In genomic region chr13:37870489-37870845, GRCh38 we compare ENCODE assay signal across 9 cellular contexts. TPM values are rescaled to one million over a fixed set of nuclear protein-coding genes. Genes with fewer than 3 reads are reported as not detected.
DNase-seq lines count a peak whose midpoint lies in the region; ATAC-seq, FAIRE-seq and TF ChIP-seq lines count a peak whose summit lies in the region.
"Had no signal": no experiment of that assay in that cellular context is flagged by ENCODE, and none has a peak within 500 bp of the region (broad histone marks: within the 10 kb centered on the region; RNA-seq: fewer than 3 reads in every experiment).

No MANE protein-coding gene starts in this region.

- H2AFZ ChIP-seq in K562 (ENCODE audit: low read depth, low read length) (peak overlapping the region; percentile 53; the same call in 1 of the 2 replicates), keratinocyte (ENCODE audit: control insufficient read depth, low read length) (no peak overlapping the region)

- H3K27me3 ChIP-seq in H7 (ENCODE audit: control insufficient read depth, insufficient read depth, low read length) (peaks cover 14% of the 10 kb centered on the region), K562 (ENCODE audit: control insufficient read depth in 2 of 2, insufficient read depth in 2 of 2, low read length in 2 of 2) (no peaks in the 10 kb centered on the region; a peak in 1 of 5 replicates), keratinocyte (ENCODE audit: control insufficient read depth, extremely low read depth, insufficient read depth, low read length) (peaks cover 17% of the 10 kb centered on the region), skeletal muscle tissue (ENCODE audit: control insufficient read depth in 3 of 3, insufficient read depth in 3 of 3, low read length in 3 of 3) (peaks cover 21 to 24% (median 22%) of the 10 kb centered on the region in 3 donors), mesendoderm (ENCODE audit: insufficient read depth, low read length, poor library complexity) (no peaks in the 10 kb centered on the region)

- H3K23ac ChIP-seq in mesendoderm (ENCODE audit: low read length), result no peak overlapping the region

- no peak overlapping the region for H3K4ac ChIP-seq in mesendoderm (ENCODE audit: low read depth, low read length)

- H3K79me2 ChIP-seq in K562 (ENCODE audit: control insufficient read depth, insufficient read depth, low read length), result no peaks in the 10 kb centered on the region
- H3K79me2 ChIP-seq in keratinocyte (ENCODE audit: control insufficient read depth, insufficient read depth, low read length), result no peaks in the 10 kb centered on the region
- no peaks in the 10 kb centered on the region for H3K79me2 ChIP-seq in mesendoderm (ENCODE audit: control insufficient read depth, insufficient read depth, low read length)

- POLR2A ChIA-PET in K562 (lab: Yijun Ruan, JAX), result interaction anchor here (0.7 to 1.0 kb wide), 2 partner anchors 10 to 179 kb away, joined by 3 read pairs; no protein-coding TSS in a partner anchor

- no peaks in the 10 kb centered on the region for H3K79me1 ChIP-seq in mesendoderm (ENCODE audit: low read length)

- H3K4me3 ChIP-seq in H7 (ENCODE audit: insufficient read depth, low read depth, low read length) (peak overlapping the region; percentile 67), K562 (no peak overlapping the region), keratinocyte (ENCODE audit: control insufficient read depth in 2 of 3, extremely low read depth in 1 of 3, insufficient read depth in 2 of 3, low read depth in 1 of 3, low read length in 3 of 3) (peak overlapping the region in 1 of 3 experiments; percentile 64), skeletal muscle tissue (ENCODE audit: low read length in 3 of 3) (peak overlapping the region; percentile 29 to 59 (median 57)), mesendoderm (ENCODE audit: low read length) (no peak overlapping the region)

- H3K9me1 ChIP-seq in K562 (ENCODE audit: control insufficient read depth, insufficient read depth, low read length) (no peaks in the 10 kb centered on the region), keratinocyte (ENCODE audit: control insufficient read depth, extremely low read depth, insufficient read depth, low read length) (no peaks in the 10 kb centered on the region)

- H3K36me3 ChIP-seq in H7 (replicated peaks; ENCODE audit: control insufficient read depth, insufficient read depth, low read length) (no peaks in the 10 kb centered on the region), K562 (ENCODE audit: control insufficient read depth, insufficient read depth, low read length) (no peaks in the 10 kb centered on the region), keratinocyte (ENCODE audit: control insufficient read depth in 2 of 2, extremely low read depth in 1 of 2, insufficient read depth in 2 of 2, low read length in 2 of 2) (no peaks in the 10 kb centered on the region), skeletal muscle tissue (ENCODE audit: control insufficient read depth in 3 of 3, insufficient read depth in 3 of 3, low read length in 3 of 3) (no peaks in the 10 kb centered on the region), mesendoderm (ENCODE audit: control insufficient read depth, insufficient read depth, low read length) (no peaks in the 10 kb centered on the region)
- H3K36me3 ChIP-seq: pancreas had no signal

- dilution Hi-C loops in keratinocyte (cut with MboI; ENCODE audit: extremely low pct_ligation_motif_present, low sequenced_read_pairs), result no loop called here

- TF ChIP-seq EP300 in K562 (IDR thresholded peaks at IDR 0.05; ENCODE audit: low read length), result no peak

- no peak overlapping the region for H2BK5ac ChIP-seq in mesendoderm (ENCODE audit: low read length)

- BruUV-seq in K562 (replicated peaks; lab: Mats Ljungman, UMichigan), result no TSS peak

- H3K9me3 ChIP-seq in K562 (replicated peaks; ENCODE audit: control insufficient read depth, insufficient read depth, low read depth, low read length) (no peaks in the 10 kb centered on the region), keratinocyte (ENCODE audit: control insufficient read depth, low read depth, low read length) (no peaks in the 10 kb centered on the region), skeletal muscle tissue (ENCODE audit: control insufficient read depth in 3 of 3, low read length in 3 of 3) (no peaks in the 10 kb centered on the region)
- H3K9me3 ChIP-seq: pancreas had no signal

- no peak overlapping the region for H4K5ac ChIP-seq in mesendoderm (ENCODE audit: low read length)

- no peak overlapping the region for H2BK15ac ChIP-seq in mesendoderm (replicated peaks; ENCODE audit: low read depth)

- no peak overlapping the region for H3K27ac ChIP-seq in K562 (ENCODE audit: extremely low read depth, low read depth, low read length)
- no peak overlapping the region for H3K27ac ChIP-seq in keratinocyte (ENCODE audit: control insufficient read depth, insufficient read depth, low read length)
- H3K27ac ChIP-seq in skeletal muscle tissue (ENCODE audit: low read depth, low read length), result no peak overlapping the region
- no peak overlapping the region for H3K27ac ChIP-seq in mesendoderm (ENCODE audit: low read depth, low read length)
- H3K27ac ChIP-seq: pancreas had no signal

- no peak overlapping the region for H2AK5ac ChIP-seq in mesendoderm (ENCODE audit: low read length)

- no peak for DNase-seq in H7
- DNase-seq in K562 (ENCODE audit: extremely low read depth in 1 of 4, low spot score in 3 of 4), result no peak
- no peak for DNase-seq in keratinocyte (ENCODE audit: low read depth, low spot score)
- DNase-seq in HuH-7.5 (ENCODE audit: low spot score), result no peak
- no peak for DNase-seq in mesendoderm

- intact Hi-C loops in K562 (cut with micrococcal nuclease), result loop anchor here (1.0 to 5.0 kb wide), 4 partner anchors 75 to 712 kb away; no protein-coding TSS in a partner anchor

- no peak overlapping the region for H4K8ac ChIP-seq in mesendoderm (ENCODE audit: low read depth, low read length)

- H3K9ac ChIP-seq in K562 (ENCODE audit: insufficient read depth in 1 of 2, low read depth in 2 of 2, low read length in 2 of 2) (no peak overlapping the region; a peak in 1 of 4 replicates), keratinocyte (ENCODE audit: control insufficient read depth, extremely low read depth, insufficient read depth, low read length) (no peak overlapping the region), skeletal muscle tissue (ENCODE audit: low read depth in 1 of 3, low read length in 3 of 3) (no peak overlapping the region), mesendoderm (ENCODE audit: low read length) (no peak overlapping the region)

- ATAC-seq in K562 (no peak), HG03139 (IDR thresholded peaks at IDR 0.05; ENCODE audit: unreplicated experiment) (no peak), GM18861 (IDR thresholded peaks at IDR 0.05; ENCODE audit: unreplicated experiment) (no peak)

- H3K4me2 ChIP-seq in K562 (ENCODE audit: insufficient read depth, low read length) (0 out of 2 replicates have a peak overlapping the region, but pooled peaks have one; percentile 65), keratinocyte (ENCODE audit: control insufficient read depth, extremely low read depth, insufficient read depth, low read depth, low read length) (peak overlapping the region; percentile 92), mesendoderm (ENCODE audit: low read length) (no peak overlapping the region)

- in situ Hi-C loops in K562 (cut with MboI), result no loop called here

- CTCF ChIA-PET in K562 (lab: Yijun Ruan, JAX; ENCODE audit: low intra/inter-chr PET ratio), result interaction anchor here (0.9 kb wide), 1 partner anchor 175 kb away, joined by 3 read pairs; no protein-coding TSS in a partner anchor

- WGBS in K562 (ENCODE audit: insufficient coverage, low coverage, missing lambda C conversion rate), result 64% methylated on average over 9 of the region's 9 CpGs
- no CpG with 5 or more reads among the region's 9 CpGs for WGBS in mesendoderm (ENCODE audit: extremely low coverage, insufficient coverage, low lambda C conversion rate)

- H3K56ac ChIP-seq in mesendoderm (ENCODE audit: low read length), result no peak overlapping the region

- TF ChIP-seq CTCF in K562 (IDR thresholded peaks at IDR 0.05 in 2 of 3, conservative IDR thresholded peaks at IDR 0.05 in 1 of 3; ENCODE audit: insufficient read depth in 2 of 3, low read depth in 1 of 3, low read length in 3 of 3) (no peak), keratinocyte (optimal IDR thresholded peaks at IDR 0.05 in 1 of 3, IDR thresholded peaks at IDR 0.05 in 1 of 3, conservative IDR thresholded peaks at IDR 0.05 in 1 of 3; ENCODE audit: extremely low read depth in 1 of 3, insufficient read depth in 2 of 3, low read length in 3 of 3) (no peak)

- no peak for TF ChIP-seq POLR2A in K562 (conservative IDR thresholded peaks at IDR 0.05)

- no peak overlapping the region for H3K18ac ChIP-seq in mesendoderm (ENCODE audit: low read length)

- H2BK120ac ChIP-seq in mesendoderm (ENCODE audit: low read depth, low read length), result no peak overlapping the region

- TF ChIP-seq RAD21 in K562 (CRISPR knock-in tag; conservative IDR thresholded peaks at IDR 0.05 in 1 of 2, IDR thresholded peaks at IDR 0.05 in 1 of 2), result no peak

- FAIRE-seq in K562 (lab: Jason Lieb, UNC) (no peak), keratinocyte (lab: Jason Lieb, UNC) (peak; percentile 46)
- FAIRE-seq: pancreas had no signal

- H3K4me1 ChIP-seq in K562 (replicated peaks in 1 of 2; ENCODE audit: control insufficient read depth in 2 of 2, insufficient read depth in 2 of 2, low read length in 2 of 2), result peaks cover 0 to 11% of the 10 kb centered on the region in 2 experiments; a peak in 2 of 5 replicates
- H3K4me1 ChIP-seq in keratinocyte (ENCODE audit: control insufficient read depth, extremely low read depth, insufficient read depth, low read length), result peaks cover 18% of the 10 kb centered on the region
- H3K4me1 ChIP-seq in skeletal muscle tissue (ENCODE audit: control insufficient read depth in 3 of 3, insufficient read depth in 3 of 3, low read length in 3 of 3), result peaks cover 4 to 8% (median 5%) of the 10 kb centered on the region in 3 donors
- peaks cover 2% of the 10 kb centered on the region for H3K4me1 ChIP-seq in mesendoderm (ENCODE audit: control insufficient read depth, low read depth, low read length)
- H3K4me1 ChIP-seq: pancreas had no signal

- H4K20me1 ChIP-seq in K562 (replicated peaks; ENCODE audit: control insufficient read depth, insufficient read depth, low read length), result no peaks in the 10 kb centered on the region
- H4K20me1 ChIP-seq in keratinocyte (ENCODE audit: control insufficient read depth, extremely low read depth, insufficient read depth, low read length), result no peaks in the 10 kb centered on the region

RNA-seq across cellular contexts. Expression of gene TRPC4, which starts 0.9 kb away (rescaled TPM):
- total RNA-seq in H7 (2014; rRNA removed; shearing (Covaris generic)), result 3.8 and 4.1 TPM in 2 replicates
- total RNA-seq in K562 (2011; cell fraction: chromatin; rRNA removed; ENCODE audit: low replicate concordance), result not detected in 2 replicates
- total RNA-seq in K562 (2011; cell fraction: nucleolus; rRNA removed), result 0.13 TPM in 1 of 2 replicates, not detected in the other
- not detected in 2 replicates for total RNA-seq in K562 (2011; cell fraction: nucleoplasm; rRNA removed)
- total RNA-seq in K562 (2014; rRNA removed) (not detected in 2 replicates), K562 (2014; rRNA removed; fragmentation: Illumina TruSeq; extraction: Trizol) (not detected in 2 replicates), K562 (2015; rRNA removed; fragmentation: Illumina TruSeq; extraction: Trizol) (0.04 TPM in 1 of 2 replicates, not detected in the other), K562 (2021) (not detected in 2 replicates), skeletal muscle tissue (1.6 TPM)
- polyA plus RNA-seq in K562 (2011; rRNA removed) (not detected in 2 replicates), K562 (2014; fragmentation: Illumina TruSeq; extraction: Trizol) (not detected in 2 replicates), K562 (2014; fragmentation: Nextera tagmentation; extraction: Ambion mirVana) (not detected), K562 (2014; rRNA removed) (0.03 TPM in 1 of 2 replicates, not detected in the other), keratinocyte (0.03 TPM in 1 of 3 replicates, not detected in the others)
- not detected in 2 replicates for polyA plus RNA-seq in K562 (2011; cell fraction: cytosol; rRNA removed)
- not detected in 2 replicates for polyA plus RNA-seq in K562 (2011; cell fraction: nucleus; rRNA removed)
- 0.01 TPM in 1 of 2 replicates, not detected in the other for polyA plus RNA-seq in K562 (2012)
- polyA minus RNA-seq in K562 (2011; rRNA and poly(A)+ RNA removed), result not detected in 2 replicates
- not detected in 2 replicates for polyA minus RNA-seq in K562 (2011; cell fraction: cytosol; rRNA and poly(A)+ RNA removed)
- polyA minus RNA-seq in K562 (2011; cell fraction: nucleus; rRNA and poly(A)+ RNA removed), result not detected in 2 replicates
- 0.19 TPM for polyA plus RNA-seq in keratinocyte (2011; ENCODE audit: low read depth)
- 0.02 TPM in 1 of 2 replicates, not detected in the other for polyA plus RNA-seq in keratinocyte (2011; cell fraction: cytosol; rRNA removed)
- not detected in 2 replicates for polyA plus RNA-seq in keratinocyte (2011; cell fraction: nucleus; rRNA removed)
- not detected in 2 replicates for polyA plus RNA-seq in keratinocyte (2012; ENCODE audit: low replicate concordance)
- not detected in 3 replicates for polyA minus RNA-seq in keratinocyte
- polyA minus RNA-seq in keratinocyte (2011; cell fraction: cytosol; rRNA and poly(A)+ RNA removed), result not detected
- not detected in 2 replicates for polyA minus RNA-seq in keratinocyte (2011; cell fraction: nucleus; rRNA and poly(A)+ RNA removed)
- polyA plus RNA-seq in mesendoderm (2013, experiment 1 of 2), result 6.1 TPM
- 5.9 TPM for polyA plus RNA-seq in mesendoderm (2013, experiment 2 of 2)

Comparison
In these comparisons a context has a peak if more than half of its experiments do, and no peak if none do; other contexts are left out.
1. H3K4me3 ChIP-seq: peak in H7 (single experiment) and skeletal muscle tissue (3 of 3); none in K562 (single experiment) and mesendoderm (single experiment).